ENCODE assay signal across 1 cellular context in the genomic region with DNA sequence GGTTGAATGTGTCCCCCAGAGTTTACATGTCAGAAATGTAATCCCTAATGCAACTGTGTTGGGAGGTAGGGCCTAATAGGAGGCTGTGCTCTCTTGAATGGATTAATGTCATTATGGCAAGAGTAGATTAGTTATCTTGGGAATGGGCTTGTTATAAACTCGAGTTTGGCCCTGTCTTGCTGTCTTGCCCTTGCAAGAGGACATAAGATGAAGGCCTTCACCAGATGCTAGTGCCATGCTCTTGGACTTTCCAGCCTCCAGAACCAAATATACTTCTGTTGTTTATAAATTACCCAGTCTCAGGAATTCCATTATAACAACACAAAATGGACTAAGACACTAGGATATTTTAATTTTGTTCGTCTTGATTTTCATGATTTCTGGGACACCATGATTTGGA.
A peak's percentile ranks its signal among the peaks of the same experiment; 100 is the strongest.
TF ChIP-seq lines count a peak whose summit lies in the region.

No MANE protein-coding gene starts in this region.

TF ChIP-seq in HepG2, 621 proteins besides CTCF, POLR2A, EP300 and RAD21:
- TF ChIP-seq ZNF546 (CRISPR knock-in tag; conservative IDR thresholded peaks at IDR 0.05) (no peak), ZNF564 (CRISPR knock-in tag; IDR thresholded peaks at IDR 0.05) (peak; percentile 100)
